19 cellular contexts compared by ENCODE assay signal in the genomic region with DNA sequence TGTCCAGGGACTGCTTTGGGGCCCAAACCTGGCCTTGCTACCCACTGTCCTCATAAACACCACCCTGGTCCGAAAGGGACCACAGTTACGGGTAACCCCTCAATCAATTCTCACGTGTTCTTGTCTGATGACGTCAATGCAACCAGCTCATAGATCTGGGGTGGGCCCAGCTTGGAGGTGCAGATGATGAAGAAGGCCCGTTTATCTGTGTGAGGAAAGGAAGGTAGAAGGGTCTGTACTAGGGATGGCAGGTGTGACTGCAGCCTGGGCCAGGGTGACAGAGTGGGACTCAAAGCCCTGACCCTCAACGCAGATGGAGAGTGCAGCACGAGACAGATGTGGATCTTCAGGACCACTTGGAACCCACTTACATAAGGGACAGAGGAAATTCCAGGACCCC. TPM values are rescaled to one million over a fixed set of nuclear protein-coding genes. Genes with fewer than 3 reads are reported as not detected.
DNase-seq lines count a peak whose midpoint lies in the region; ATAC-seq and TF ChIP-seq lines count a peak whose summit lies in the region.
"Had no signal": no experiment of that assay in that cellular context is flagged by ENCODE, and none has a peak within 500 bp of the region (broad histone marks: within the 10 kb centered on the region; RNA-seq: fewer than 3 reads in every experiment).

No MANE protein-coding gene starts in this region.

- H3K4me3 Mint-ChIP-seq in activated T-cell treated with anti-CD3 and anti-CD28 coated beads, Interleukin-2, amount 50 U/mL, for 24 hours, result no peak overlapping the region
- no peak overlapping the region for H3K4me3 Mint-ChIP-seq in chondrocyte (ENCODE audit: unreplicated experiment)
- H3K4me3 Mint-ChIP-seq in neural crest cell, result no peak overlapping the region
- H3K4me3 Mint-ChIP-seq: CD8-positive, alpha-beta T cell; GM23338 had no signal

- H3K36me3 Mint-ChIP-seq in activated T-cell treated with anti-CD3 and anti-CD28 coated beads, Interleukin-2, amount 50 U/mL, for 24 hours (ENCODE audit: low read depth), result peaks cover 42% of the 10 kb centered on the region
- H3K36me3 Mint-ChIP-seq in chondrocyte (ENCODE audit: low read depth), result peaks cover 63% of the 10 kb centered on the region
- peaks cover 28% of the 10 kb centered on the region for H3K36me3 Mint-ChIP-seq in neural crest cell (ENCODE audit: low read depth)

- no peaks in the 10 kb centered on the region for H3K27me3 Mint-ChIP-seq in activated T-cell treated with anti-CD3 and anti-CD28 coated beads, Interleukin-2, amount 50 U/mL, for 24 hours
- H3K27me3 Mint-ChIP-seq in chondrocyte (ENCODE audit: low read depth) (no peaks in the 10 kb centered on the region), neural crest cell (ENCODE audit: low read depth) (no peaks in the 10 kb centered on the region)

- H3K9me3 Mint-ChIP-seq in activated T-cell treated with anti-CD3 and anti-CD28 coated beads, Interleukin-2, amount 50 U/mL, for 24 hours, result no peaks in the 10 kb centered on the region
- H3K9me3 Mint-ChIP-seq in chondrocyte (ENCODE audit: low read depth), result no peaks in the 10 kb centered on the region
- no peaks in the 10 kb centered on the region for H3K9me3 Mint-ChIP-seq in neural crest cell
- H3K9me3 Mint-ChIP-seq: CD8-positive, alpha-beta T cell; GM23338 had no signal

- TF ChIP-seq CTCF in chondrocyte (IDR thresholded peaks at IDR 0.05) (no peak), neural crest cell (conservative IDR thresholded peaks at IDR 0.05) (no peak)

- H3K27ac Mint-ChIP-seq in activated T-cell treated with anti-CD3 and anti-CD28 coated beads, Interleukin-2, amount 50 U/mL, for 24 hours, result peak overlapping the region; percentile 38
- H3K27ac Mint-ChIP-seq in chondrocyte (ENCODE audit: unreplicated experiment) (no peak overlapping the region), neural crest cell (ENCODE audit: unreplicated experiment) (peak overlapping the region; percentile 50)
- H3K27ac Mint-ChIP-seq: CD8-positive, alpha-beta T cell; GM23338 had no signal

- no peak for ATAC-seq in GM19455 (IDR thresholded peaks at IDR 0.05; ENCODE audit: unreplicated experiment)
- ATAC-seq: CD8-positive, alpha-beta T cell; GM12878; GM23338 had no signal

- DNase-seq in activated T-cell treated with anti-CD3 and anti-CD28 coated beads, Interleukin-2, amount 50 U/mL, for 24 hours, result no peak
- DNase-seq in activated T-cell treated with anti-CD3 and anti-CD28 coated beads, Interleukin-2, amount 50 U/mL, for 48 hours, result no peak
- DNase-seq in chondrocyte (ENCODE audit: low spot score) (peak; percentile 53), neural crest cell (ENCODE audit: low read depth, low spot score) (no peak), HT-29 (ENCODE audit: low spot score) (no peak), COR-L47 (lab: John Stamatoyannopoulos, UW) (no peak)
- DNase-seq: 8988T; CD8-positive, alpha-beta T cell; DMS 273 treated with DMSO at 0.1 percent for 48 hours; DMS53; DND-41; EL; HCEC 1CT had no signal

- no peaks in the 10 kb centered on the region for H3K4me1 Mint-ChIP-seq in activated T-cell treated with anti-CD3 and anti-CD28 coated beads, Interleukin-2, amount 50 U/mL, for 24 hours (ENCODE audit: low read depth)
- no peaks in the 10 kb centered on the region for H3K4me1 Mint-ChIP-seq in chondrocyte (ENCODE audit: low read depth)
- H3K4me1 Mint-ChIP-seq in neural crest cell, result no peaks in the 10 kb centered on the region

RNA-seq across cellular contexts. Expression of a gene that starts 22.1 kb away (rescaled TPM):
- total RNA-seq in chondrocyte (not detected in 3 replicates), neural crest cell (not detected in 2 replicates)
- not detected in 2 replicates for total RNA-seq in HT-29 (2014; rRNA removed; shearing (Covaris generic))
- total RNA-seq: A673; CD8-positive, alpha-beta T cell; G401; GM12878; GM23338; HT1080 had no signal

RNA-seq across cellular contexts. Expression of a gene that starts 49.1 kb away (rescaled TPM):
- total RNA-seq in chondrocyte, result 1.4 to 13.7 TPM (median 9.9 TPM) in 3 replicates
- total RNA-seq in neural crest cell, result 6.8 and 6.9 TPM in 2 replicates
- 1.2 and 1.4 TPM in 2 replicates for total RNA-seq in HT-29 (2014; rRNA removed; shearing (Covaris generic))
- total RNA-seq: CD8-positive, alpha-beta T cell; GM12878 had no signal
